ENCODE assay signal across 8 cellular contexts in genomic region chr12:71626098-71626497, GRCh38. TPM values are rescaled to one million over a fixed set of nuclear protein-coding genes. Genes with fewer than 3 reads are reported as not detected.
DNase-seq lines count a peak whose midpoint lies in the region; ATAC-seq and TF ChIP-seq lines count a peak whose summit lies in the region.

No MANE protein-coding gene starts in this region.

- no peak for TF ChIP-seq CTCF in HFFc6 (IDR thresholded peaks at IDR 0.05)
- TF ChIP-seq CTCF in PC-3 (conservative IDR thresholded peaks at IDR 0.05; ENCODE audit: low read depth, low read length), result no peak

- H3K36me3 Mint-ChIP-seq in T-helper 1 cell treated with Interleukin-12 subunit alpha and Interleukin-12 subunit beta and Interleukin-4 antibody, amounts not matched to agents 30 μg/mL and 1 μg/mL, for 36 hours (ENCODE audit: low read depth), result peaks cover 59% of the 10 kb centered on the region
- H3K36me3 Mint-ChIP-seq in HFFc6 (ENCODE audit: low read depth) (peaks cover 46% of the 10 kb centered on the region), naive B cell (peaks cover 13 to 26% of the 10 kb centered on the region in 2 donors)

- ATAC-seq in PC-3, result no peak
- ATAC-seq in naive B cell (ENCODE audit: low read depth in 2 of 2), result peak; percentile 85 to 87

- POLR2A ChIA-PET in PC-3 (lab: Charles Lee; ENCODE audit: unreplicated experiment), result no interaction called here

- peak overlapping the region; percentile 49 for H3K9ac ChIP-seq in PC-3 (ENCODE audit: low read length)

- peaks cover 8% of the 10 kb centered on the region for H3F3A ChIP-seq in PC-3 (ENCODE audit: low read length, unreplicated experiment)

- no peak overlapping the region for H3K4me3 ChIP-seq in PC-3 (ENCODE audit: low read length)

- no TSS peak for BruUV-seq in PC-3 (replicated peaks; lab: Mats Ljungman, UMichigan)

- no peaks in the 10 kb centered on the region for H3K27me3 Mint-ChIP-seq in T-helper 1 cell treated with Interleukin-12 subunit alpha and Interleukin-12 subunit beta and Interleukin-4 antibody, amounts not matched to agents 30 μg/mL and 1 μg/mL, for 36 hours (ENCODE audit: low read depth)
- H3K27me3 Mint-ChIP-seq in HFFc6 (ENCODE audit: insufficient read depth), result no peaks in the 10 kb centered on the region
- no peaks in the 10 kb centered on the region for H3K27me3 Mint-ChIP-seq in naive B cell

- H2AFZ ChIP-seq in PC-3 (ENCODE audit: low read length), result no peak overlapping the region

- DNase-seq in T-helper 1 cell (no peak), HFFc6 (no peak), PC-3 (no peak), naive B cell (peak; percentile 40), KG1 (lab: John Stamatoyannopoulos, UW) (no peak), HuH-7 (ENCODE audit: low spot score) (no peak)
- no peak for DNase-seq in activated CD8-positive, alpha-beta memory T cell treated with anti-CD3 and anti-CD28 coated beads, Interleukin-2, amount 50 U/mL, for 4 hours

- H3K4me1 ChIP-seq in PC-3 (ENCODE audit: insufficient read depth, low read length), result peaks cover 27% of the 10 kb centered on the region

- peak overlapping the region; percentile 66 for H3K27ac Mint-ChIP-seq in T-helper 1 cell treated with Interleukin-12 subunit alpha and Interleukin-12 subunit beta and Interleukin-4 antibody, amounts not matched to agents 30 μg/mL and 1 μg/mL, for 36 hours
- 0 out of 2 replicates have a peak overlapping the region, but pooled peaks have one; percentile 49 for H3K27ac Mint-ChIP-seq in HFFc6
- H3K27ac Mint-ChIP-seq in naive B cell, result peak overlapping the region in 5 of 6 donors; percentile 9 to 92 (median 34)

- H3K27ac ChIP-seq in PC-3 (ENCODE audit: low read length), result peak overlapping the region; percentile 86

- no peaks in the 10 kb centered on the region for H3K9me3 Mint-ChIP-seq in T-helper 1 cell treated with Interleukin-12 subunit alpha and Interleukin-12 subunit beta and Interleukin-4 antibody, amounts not matched to agents 30 μg/mL and 1 μg/mL, for 36 hours
- H3K9me3 Mint-ChIP-seq in HFFc6, result no peaks in the 10 kb centered on the region
- H3K9me3 Mint-ChIP-seq in naive B cell, result no peaks in the 10 kb centered on the region

- H3K9me2 ChIP-seq in PC-3 (replicated peaks; ENCODE audit: low read length), result no peaks in the 10 kb centered on the region

- H3K4me1 Mint-ChIP-seq in T-helper 1 cell treated with Interleukin-12 subunit alpha and Interleukin-12 subunit beta and Interleukin-4 antibody, amounts not matched to agents 30 μg/mL and 1 μg/mL, for 36 hours (ENCODE audit: low read depth), result peaks cover 15% of the 10 kb centered on the region
- peaks cover 17% of the 10 kb centered on the region for H3K4me1 Mint-ChIP-seq in HFFc6 (ENCODE audit: low read depth)
- H3K4me1 Mint-ChIP-seq in naive B cell, result peaks cover 14 to 22% (median 18%) of the 10 kb centered on the region in 3 donors

- intact Hi-C loops in PC-3 (cut with micrococcal nuclease), result no loop called here

- peak overlapping the region; percentile 52; the same call in 1 of the 2 replicates for H3K4me2 ChIP-seq in PC-3 (ENCODE audit: low read length)

- H3K27me3 ChIP-seq in PC-3 (ENCODE audit: low read length), result no peaks in the 10 kb centered on the region

- peaks cover 8% of the 10 kb centered on the region; the same call in 1 of the 2 replicates for H3K79me2 ChIP-seq in PC-3 (ENCODE audit: low read length)

- peaks cover 73% of the 10 kb centered on the region for H3K36me3 ChIP-seq in PC-3 (ENCODE audit: low read depth, low read length)

- CTCF ChIA-PET in PC-3 (lab: Charles Lee), result no interaction called here

- peak overlapping the region; percentile 57 for H3K4me3 Mint-ChIP-seq in T-helper 1 cell treated with Interleukin-12 subunit alpha and Interleukin-12 subunit beta and Interleukin-4 antibody, amounts not matched to agents 30 μg/mL and 1 μg/mL, for 36 hours
- no peak overlapping the region for H3K4me3 Mint-ChIP-seq in HFFc6
- H3K4me3 Mint-ChIP-seq in naive B cell, result peak overlapping the region in 2 of 8 donors; percentile 0 to 20

- no peaks in the 10 kb centered on the region for H4K20me1 ChIP-seq in PC-3 (ENCODE audit: low read length)

- H3K9me3 ChIP-seq in PC-3 (ENCODE audit: low read length), result no peaks in the 10 kb centered on the region

RNA-seq across cellular contexts. Expression of gene ZFC3H1, which starts 37.5 kb away (rescaled TPM):
- total RNA-seq in HFFc6 (2021; fragmentation: NEBNext Ultra II Directional; extraction: Animal tissue kit (Norgen Biotek cat#: 25700)), result 10 to 100 TPM; 23.4 to 32.5 (median 30.5) TPM
- 13.7 and 18.5 TPM in 2 replicates for total RNA-seq in PC-3 (2014; rRNA removed)
- polyA plus RNA-seq in naive B cell (ENCODE audit: low read depth in 6 of 6), result 10 to 100 TPM; 22.9 to 46.9 (median 38.3) TPM

RNA-seq across cellular contexts. Expression of gene THAP2, which starts 38.0 kb away (rescaled TPM):
- total RNA-seq in HFFc6 (2021; fragmentation: NEBNext Ultra II Directional; extraction: Animal tissue kit (Norgen Biotek cat#: 25700)), result 1 to 10 TPM; 3.8 to 5.1 (median 4.4) TPM
- 1.2 and 2.4 TPM in 2 replicates for total RNA-seq in PC-3 (2014; rRNA removed)
- 10 to 100 TPM in 5 of 6 donors, 1 to 10 TPM in 1; 6.0 to 17.7 (median 12.2) TPM for polyA plus RNA-seq in naive B cell (ENCODE audit: low read depth in 6 of 6)

RNA-seq across cellular contexts. Expression of gene TMEM19, which starts 59.8 kb away (rescaled TPM):
- total RNA-seq in HFFc6 (2021; fragmentation: NEBNext Ultra II Directional; extraction: Animal tissue kit (Norgen Biotek cat#: 25700)), result 10 to 100 TPM; 24.0 to 41.6 (median 33.9) TPM
- 14.3 and 17.5 TPM in 2 replicates for total RNA-seq in PC-3 (2014; rRNA removed)
- polyA plus RNA-seq in naive B cell (ENCODE audit: low read depth in 6 of 6), result 100 to 1,000 TPM; 166 to 231 (median 193) TPM
